In genomic region chr13:33543631-33544030, GRCh38 we compare ENCODE assay signal across 8 cellular contexts.
DNase-seq lines count a peak whose midpoint lies in the region; ATAC-seq and TF ChIP-seq lines count a peak whose summit lies in the region.

No MANE protein-coding gene starts in this region.

- H3K36me3 ChIP-seq in rectal smooth muscle tissue (ENCODE audit: control insufficient read depth, insufficient read depth, low read length) (no peaks in the 10 kb centered on the region), MG63 (no peaks in the 10 kb centered on the region)

- no peak for ATAC-seq in activated CD8-positive, alpha-beta memory T cell treated with anti-CD3 and anti-CD28 coated beads, Interleukin-2, amount 10 ng/mL, durations not matched to agents 7 days and 5 days
- no peak for ATAC-seq in HG03442 (IDR thresholded peaks at IDR 0.05; ENCODE audit: unreplicated experiment)

- TF ChIP-seq POLR2A in erythroblast (IDR thresholded peaks at IDR 0.05; ENCODE audit: low read length), result no peak

- peak overlapping the region; percentile 97 for H3K27ac Mint-ChIP-seq in activated CD8-positive, alpha-beta memory T cell treated with anti-CD3 and anti-CD28 coated beads, Interleukin-2, amount 10 ng/mL, durations not matched to agents 7 days and 5 days

- H3K27me3 ChIP-seq in rectal smooth muscle tissue (ENCODE audit: control insufficient read depth, insufficient read depth, low read length), result no peaks in the 10 kb centered on the region
- no peaks in the 10 kb centered on the region for H3K27me3 ChIP-seq in MG63

- H3K36me3 Mint-ChIP-seq in activated CD8-positive, alpha-beta memory T cell treated with anti-CD3 and anti-CD28 coated beads, Interleukin-2, amount 10 ng/mL, durations not matched to agents 7 days and 5 days, result peaks cover 6% of the 10 kb centered on the region

- peak overlapping the region; percentile 80 for H3K4me3 Mint-ChIP-seq in activated CD8-positive, alpha-beta memory T cell treated with anti-CD3 and anti-CD28 coated beads, Interleukin-2, amount 10 ng/mL, durations not matched to agents 7 days and 5 days

- H3K4me3 ChIP-seq in rectal smooth muscle tissue (ENCODE audit: low read length) (peak overlapping the region; percentile 14), MG63 (no peak overlapping the region; the same call in 1 of the 2 replicates)

- H3K27me3 Mint-ChIP-seq in activated CD8-positive, alpha-beta memory T cell treated with anti-CD3 and anti-CD28 coated beads, Interleukin-2, amount 10 ng/mL, durations not matched to agents 7 days and 5 days, result no peaks in the 10 kb centered on the region

- peak overlapping the region; percentile 91 for H3K27ac ChIP-seq in rectal smooth muscle tissue (ENCODE audit: low read depth, low read length)

- peaks cover 32% of the 10 kb centered on the region for H3K4me1 Mint-ChIP-seq in activated CD8-positive, alpha-beta memory T cell treated with anti-CD3 and anti-CD28 coated beads, Interleukin-2, amount 10 ng/mL, durations not matched to agents 7 days and 5 days

- no peak for DNase-seq in activated CD8-positive, alpha-beta memory T cell treated with anti-CD3 and anti-CD28 coated beads, Interleukin-2, amount 10 ng/mL, durations not matched to agents 7 days and 5 days
- DNase-seq in activated CD8-positive, alpha-beta memory T cell treated with anti-CD3 and anti-CD28 coated beads, Interleukin-2, amount 50 U/mL, for 48 hours, result no peak
- DNase-seq in SK-MEL-5 (ENCODE audit: low read depth, low spot score), result peak; percentile 33
- DNase-seq in erythroblast (lab: John Stamatoyannopoulos, UW), result peak; percentile 22 to 51
- DNase-seq in C1 segment of cervical spinal cord (lab: John Stamatoyannopoulos, UW), result no peak
- no peak for DNase-seq in MG63

- H3K9ac ChIP-seq in rectal smooth muscle tissue (ENCODE audit: low read length), result no peak overlapping the region

- CTCF ChIA-PET in activated CD8-positive, alpha-beta memory T cell treated with anti-CD3 and anti-CD28 coated beads, Interleukin-2, amount 10 ng/mL, durations not matched to agents 7 days and 5 days (lab: Charles Lee), result interaction anchor here (1.2 to 3.1 kb wide), 8 partner anchors 47 to 958 kb away, joined by 3 to 34 read pairs (median 7); partner anchors contain the start of gene PDS5B

- in situ Hi-C loops in SK-MEL-5 (cut with HindIII; ENCODE audit: low pct_unique_long_range_greater_than_20kb, low sequenced_read_pairs), result no loop called here

- H3K9me3 Mint-ChIP-seq in activated CD8-positive, alpha-beta memory T cell treated with anti-CD3 and anti-CD28 coated beads, Interleukin-2, amount 10 ng/mL, durations not matched to agents 7 days and 5 days (ENCODE audit: low read depth), result no peaks in the 10 kb centered on the region

- peaks cover 25% of the 10 kb centered on the region for H3K4me1 ChIP-seq in rectal smooth muscle tissue (ENCODE audit: control insufficient read depth, insufficient read depth, low read length)

- no peaks in the 10 kb centered on the region for H3K9me3 ChIP-seq in MG63

Comparison
In these comparisons a context has a peak if more than half of its experiments do, and no peak if none do; other contexts are left out.
1. DNase-seq: peak in SK-MEL-5 (single experiment) and erythroblast (2 of 2); none in activated CD8-positive, alpha-beta memory T cell treated with anti-CD3 and anti-CD28 coated beads, Interleukin-2, amount 10 ng/mL, durations not matched to agents 7 days and 5 days (single experiment), activated CD8-positive, alpha-beta memory T cell treated with anti-CD3 and anti-CD28 coated beads, Interleukin-2, amount 50 U/mL, for 48 hours (single experiment), C1 segment of cervical spinal cord (0 of 14) and MG63 (single experiment).